Comparison of ENCODE assay signal across 8 cellular contexts in the genomic region with DNA sequence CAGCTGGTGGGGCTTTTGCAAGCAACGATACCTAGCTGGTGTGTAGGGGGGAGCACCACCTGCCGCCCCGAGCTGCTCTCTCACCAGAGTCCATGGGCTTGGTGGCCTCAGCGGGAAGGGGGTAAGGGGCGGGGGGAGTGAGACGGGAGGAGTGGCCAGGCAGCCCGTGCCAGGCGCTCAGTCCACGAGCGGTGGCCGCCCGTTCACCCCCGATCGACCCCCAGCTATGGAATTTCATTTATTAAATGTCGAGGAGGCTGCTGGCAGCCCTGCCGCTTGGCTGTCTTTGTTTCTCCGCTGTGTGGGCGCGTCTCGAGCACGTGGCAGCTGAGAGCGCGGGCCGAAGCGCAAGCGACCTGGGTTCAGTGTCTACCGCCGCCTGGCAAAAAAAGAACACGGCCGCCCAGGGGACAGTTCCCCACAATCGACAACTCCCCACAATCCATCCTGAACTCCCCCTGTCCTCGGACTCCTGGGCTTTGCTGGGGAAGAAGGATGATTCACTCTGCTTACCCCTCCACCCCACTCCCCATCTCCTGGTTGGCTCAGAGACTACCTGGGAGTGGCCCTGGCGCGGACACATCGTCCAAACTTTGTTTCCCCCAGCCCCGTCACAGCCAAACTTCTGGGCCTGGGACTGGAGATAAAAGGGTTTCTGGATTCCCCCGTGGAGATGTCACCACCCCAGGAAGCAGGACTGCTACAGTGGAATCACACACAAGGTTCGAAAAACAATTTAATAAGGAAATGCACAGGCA. TPM values are rescaled to one million over a fixed set of nuclear protein-coding genes. Genes with fewer than 3 reads are reported as not detected.
DNase-seq lines count a peak whose midpoint lies in the region; ATAC-seq, FAIRE-seq and TF ChIP-seq lines count a peak whose summit lies in the region.

No MANE protein-coding gene starts in this region.

- no peaks in the 10 kb centered on the region for H3K36me3 Mint-ChIP-seq in WTC11

- H3K9me1 ChIP-seq in endothelial cell of umbilical vein (replicated peaks; ENCODE audit: control insufficient read depth, extremely low read depth, insufficient read depth, low read length): no peaks in the 10 kb centered on the region

- H3K4me1 ChIP-seq in MM.1S (ENCODE audit: low read length) (peaks cover 36% of the 10 kb centered on the region), endothelial cell of umbilical vein (ENCODE audit: control insufficient read depth, extremely low read depth, insufficient read depth, low read length) (peaks cover 62% of the 10 kb centered on the region), uterus (peaks cover 0 to 29% of the 10 kb centered on the region in 2 donors)

- H3K4me2 ChIP-seq in MM.1S (ENCODE audit: low read depth, low read length) (peak overlapping the region; percentile 99), endothelial cell of umbilical vein (ENCODE audit: insufficient read depth, low read length) (peak overlapping the region; percentile 53)

- dilution Hi-C loops in endothelial cell of umbilical vein (cut with MboI; ENCODE audit: extremely low pct_ligation_motif_present, low sequenced_read_pairs): no loop called here

- H3K9me2 ChIP-seq in MM.1S (replicated peaks; ENCODE audit: insufficient read depth, low read length): no peaks in the 10 kb centered on the region

- FAIRE-seq in endothelial cell of umbilical vein (lab: Jason Lieb, UNC): no peak

- H3K4me3 Mint-ChIP-seq in WTC11: peak overlapping the region; percentile 87

- H3K9me3 Mint-ChIP-seq in WTC11: no peaks in the 10 kb centered on the region

- DNase-seq in DMS79 treated with DMSO at 0.1 percent for 48 hours (lab: John Stamatoyannopoulos, UW) (peak; percentile 63), MM.1S (no peak), WTC11 (ENCODE audit: low spot score) (peak; percentile 44), endothelial cell of umbilical vein (ENCODE audit: low read depth, low spot score) (no peak), myocyte (ENCODE audit: low read depth) (peak; percentile 73), uterus (peak; percentile 77 to 80), SKM-1 treated with dmso at 0.1 percent for 144 hours (lab: John Stamatoyannopoulos, UW; ENCODE audit: unreplicated experiment) (no peak)

- TF ChIP-seq POLR2A in endothelial cell of umbilical vein (IDR thresholded peaks at IDR 0.05; ENCODE audit: low read depth, low read length): no peak
- no peak for TF ChIP-seq POLR2A in uterus (IDR thresholded peaks at IDR 0.05)

- H3K36me3 ChIP-seq in MM.1S (replicated peaks; ENCODE audit: insufficient read depth, low read length): no peaks in the 10 kb centered on the region
- H3K36me3 ChIP-seq in endothelial cell of umbilical vein (ENCODE audit: control insufficient read depth in 2 of 2, extremely low read depth in 1 of 2, insufficient read depth in 2 of 2, low read length in 2 of 2): no peaks in the 10 kb centered on the region
- no peaks in the 10 kb centered on the region for H3K36me3 ChIP-seq in uterus

- H3K27ac Mint-ChIP-seq in WTC11: peak overlapping the region; percentile 48; the same call in 1 of the 2 replicates

- no peaks in the 10 kb centered on the region for H3K9me3 ChIP-seq in MM.1S (replicated peaks; ENCODE audit: insufficient read depth, low read length)
- H3K9me3 ChIP-seq in endothelial cell of umbilical vein (replicated peaks; ENCODE audit: control insufficient read depth, insufficient read depth, low read length): no peaks in the 10 kb centered on the region
- no peaks in the 10 kb centered on the region for H3K9me3 ChIP-seq in uterus

- H3K4me3 ChIP-seq in MM.1S (ENCODE audit: low read length): peak overlapping the region; percentile 11; the same call in 1 of the 2 replicates
- peak overlapping the region in 2 of 3 experiments; percentile 21 to 28 for H3K4me3 ChIP-seq in endothelial cell of umbilical vein (replicated peaks in 1 of 3; ENCODE audit: insufficient read depth in 1 of 3, low read depth in 1 of 3, low read length in 3 of 3)
- peak overlapping the region; percentile 16 to 26 for H3K4me3 ChIP-seq in uterus

- CTCF ChIA-PET in WTC11 (lab: Charles Lee) (interaction anchor here (0.5 to 4.7 kb wide), 26 partner anchors 10 to 467 kb away, joined by 3 to 272 read pairs (median 7); a partner anchor contains a TSS), endothelial cell of umbilical vein (lab: Charles Lee) (interaction anchor here (0.7 to 9.2 kb wide), 15 partner anchors 12 to 502 kb away, joined by 3 to 152 read pairs (median 6); a partner anchor contains a TSS)

- ATAC-seq in WTC11: peak; percentile 38
- ATAC-seq in HG03460 (IDR thresholded peaks at IDR 0.05; ENCODE audit: unreplicated experiment): no peak

- peaks cover 4% of the 10 kb centered on the region; the same call in 1 of the 2 replicates for H3K27me3 Mint-ChIP-seq in WTC11 (ENCODE audit: low read depth)

- no peaks in the 10 kb centered on the region for H3K27me3 ChIP-seq in MM.1S (replicated peaks; ENCODE audit: insufficient read depth, low read length)
- H3K27me3 ChIP-seq in endothelial cell of umbilical vein (ENCODE audit: control insufficient read depth in 2 of 2, insufficient read depth in 2 of 2, low read length in 2 of 2): no peaks in the 10 kb centered on the region
- no peaks in the 10 kb centered on the region for H3K27me3 ChIP-seq in uterus

- H3K9ac ChIP-seq in MM.1S (ENCODE audit: low read length) (no peak overlapping the region), endothelial cell of umbilical vein (replicated peaks; ENCODE audit: extremely low read depth, insufficient read depth, low read length) (peak overlapping the region; percentile 50)

- BruUV-seq in endothelial cell of umbilical vein (replicated peaks; lab: Mats Ljungman, UMichigan): no TSS peak

- peaks cover 6% of the 10 kb centered on the region; the same call in 1 of the 2 replicates for H3F3A ChIP-seq in MM.1S (ENCODE audit: insufficient read depth, low read length)

- H4K20me1 ChIP-seq in MM.1S (ENCODE audit: insufficient read depth, low read length): no peaks in the 10 kb centered on the region
- H4K20me1 ChIP-seq in endothelial cell of umbilical vein (replicated peaks; ENCODE audit: control insufficient read depth, extremely low read depth, insufficient read depth, low read length): no peaks in the 10 kb centered on the region

- POLR2A ChIA-PET in WTC11 (lab: Charles Lee) (interaction anchor here (0.6 to 3.1 kb wide), 7 partner anchors 10 to 298 kb away, joined by 3 to 12 read pairs (median 5); a partner anchor contains a TSS), endothelial cell of umbilical vein (lab: Charles Lee) (interaction anchor here (0.7 kb wide), 1 partner anchor 32 kb away, joined by 3 read pairs; a partner anchor contains a TSS)

- H3K79me2 ChIP-seq in MM.1S (ENCODE audit: low read length) (peaks cover 28% of the 10 kb centered on the region), endothelial cell of umbilical vein (ENCODE audit: control insufficient read depth, insufficient read depth, low read length) (peaks cover 39% of the 10 kb centered on the region)

- TF ChIP-seq CTCF in MM.1S (IDR thresholded peaks at IDR 0.05; ENCODE audit: low read length): no peak
- no peak for TF ChIP-seq CTCF in WTC11 (IDR thresholded peaks at IDR 0.05)
- TF ChIP-seq CTCF in endothelial cell of umbilical vein (IDR thresholded peaks at IDR 0.05; ENCODE audit: extremely low read depth in 1 of 2, insufficient read depth in 1 of 2, low read depth in 1 of 2, low read length in 2 of 2): no peak
- TF ChIP-seq CTCF in uterus (IDR thresholded peaks at IDR 0.05): no peak

- H3K27ac ChIP-seq in MM.1S (ENCODE audit: low read length) (no peak overlapping the region), endothelial cell of umbilical vein (ENCODE audit: insufficient read depth, low read depth, low read length) (peak overlapping the region; percentile 37), uterus (peak overlapping the region; percentile 84 to 89)

- intact Hi-C loops in endothelial cell of umbilical vein (cut with micrococcal nuclease): loop anchor here (1.0 to 5.0 kb wide), 6 partner anchors 11 to 442 kb away; a partner anchor contains a TSS
- intact Hi-C loops in uterus (cut with DNase I; ENCODE audit: low total_unique reads): no loop called here

- H2AFZ ChIP-seq in MM.1S (ENCODE audit: low read length) (peak overlapping the region; percentile 84; the same call in 1 of the 2 replicates), endothelial cell of umbilical vein (ENCODE audit: low read depth, low read length) (peak overlapping the region; percentile 76)

- H3K4me1 Mint-ChIP-seq in WTC11: peaks cover 48% of the 10 kb centered on the region

RNA-seq across cellular contexts. Expression of a gene that starts 1.7 kb away (rescaled TPM):
- total RNA-seq in WTC11 (2021) (43.9 to 66.9 TPM (median 45.0 TPM) in 3 replicates), endothelial cell of umbilical vein (82.0 and 92.5 TPM in 2 replicates), myocyte (64.7 and 71.2 TPM in 2 replicates), uterus (10 to 100 TPM; 13.1 to 75.0 (median 22.9) TPM)
- 75.5 and 97.5 TPM in 2 replicates for polyA plus RNA-seq in endothelial cell of umbilical vein
- polyA plus RNA-seq in endothelial cell of umbilical vein (2011; cell fraction: cytosol; rRNA removed): 74.6 and 75.7 TPM in 2 replicates
- 118 and 146 TPM in 2 replicates for polyA plus RNA-seq in endothelial cell of umbilical vein (2011; cell fraction: nucleus; rRNA removed)
- polyA plus RNA-seq in endothelial cell of umbilical vein (2012): 63.1 and 66.3 TPM in 2 replicates
- polyA minus RNA-seq in endothelial cell of umbilical vein: 63.9 and 96.6 TPM in 2 replicates
- 44.4 TPM for polyA minus RNA-seq in endothelial cell of umbilical vein (2011; cell fraction: cytosol; rRNA and poly(A)+ RNA removed)
- 40.9 and 60.4 TPM in 2 replicates for polyA minus RNA-seq in endothelial cell of umbilical vein (2011; cell fraction: nucleus; rRNA and poly(A)+ RNA removed)
- 37.5 TPM for polyA plus RNA-seq in myocyte (2012)

RNA-seq across cellular contexts. Expression of a gene that starts 1.8 kb away (rescaled TPM):
- total RNA-seq in WTC11 (2021): 29.8 to 45.5 TPM (median 32.2 TPM) in 3 replicates
- 21.1 and 22.8 TPM in 2 replicates for total RNA-seq in endothelial cell of umbilical vein
- polyA plus RNA-seq in endothelial cell of umbilical vein: 23.2 and 26.7 TPM in 2 replicates
- 10.5 and 15.8 TPM in 2 replicates for polyA plus RNA-seq in endothelial cell of umbilical vein (2011; cell fraction: cytosol; rRNA removed)
- polyA plus RNA-seq in endothelial cell of umbilical vein (2011; cell fraction: nucleus; rRNA removed): 92.5 and 94.8 TPM in 2 replicates
- 25.3 and 34.7 TPM in 2 replicates for polyA plus RNA-seq in endothelial cell of umbilical vein (2012)
- 15.5 and 20.3 TPM in 2 replicates for polyA minus RNA-seq in endothelial cell of umbilical vein
- polyA minus RNA-seq in endothelial cell of umbilical vein (2011; cell fraction: cytosol; rRNA and poly(A)+ RNA removed): 21.3 TPM
- polyA minus RNA-seq in endothelial cell of umbilical vein (2011; cell fraction: nucleus; rRNA and poly(A)+ RNA removed): 17.8 and 28.5 TPM in 2 replicates
- 29.1 and 41.2 TPM in 2 replicates for total RNA-seq in myocyte
- polyA plus RNA-seq in myocyte (2012): 13.0 TPM
- 10 to 100 TPM in 3 of 4 donors, 1 to 10 TPM in 1; 2.8 to 17.0 (median 12.7) TPM for total RNA-seq in uterus

RNA-seq across cellular contexts. Expression of a gene that starts 22.7 kb away (rescaled TPM):
- total RNA-seq in WTC11 (2021) (33.1 to 41.9 TPM (median 36.7 TPM) in 3 replicates), endothelial cell of umbilical vein (33.8 and 41.1 TPM in 2 replicates), myocyte (44.3 and 46.7 TPM in 2 replicates), uterus (10 to 100 TPM; 35.6 to 50.3 (median 45.1) TPM)
- polyA plus RNA-seq in endothelial cell of umbilical vein: 42.7 and 72.3 TPM in 2 replicates
- 19.3 and 35.8 TPM in 2 replicates for polyA plus RNA-seq in endothelial cell of umbilical vein (2011; cell fraction: cytosol; rRNA removed)
- 93.1 and 99.6 TPM in 2 replicates for polyA plus RNA-seq in endothelial cell of umbilical vein (2011; cell fraction: nucleus; rRNA removed)
- polyA plus RNA-seq in endothelial cell of umbilical vein (2012): 22.6 and 36.1 TPM in 2 replicates
- 12.9 and 23.4 TPM in 2 replicates for polyA minus RNA-seq in endothelial cell of umbilical vein
- polyA minus RNA-seq in endothelial cell of umbilical vein (2011; cell fraction: cytosol; rRNA and poly(A)+ RNA removed): 18.9 TPM
- 7.2 and 21.1 TPM in 2 replicates for polyA minus RNA-seq in endothelial cell of umbilical vein (2011; cell fraction: nucleus; rRNA and poly(A)+ RNA removed)
- 38.4 TPM for polyA plus RNA-seq in myocyte (2012)

RNA-seq across cellular contexts. Expression of a gene that starts 24.3 kb away (rescaled TPM):
- total RNA-seq in WTC11 (2021) (2.6 to 3.3 TPM (median 2.8 TPM) in 3 replicates), endothelial cell of umbilical vein (5.6 and 5.9 TPM in 2 replicates), myocyte (7.9 and 8.5 TPM in 2 replicates), uterus (10 to 100 TPM in 1 of 4 donors, 1 to 10 TPM in 2, under 1 TPM in 1; 0.26 to 11.4 (median 4.4) TPM)
- 3.8 and 4.7 TPM in 2 replicates for polyA plus RNA-seq in endothelial cell of umbilical vein
- 3.7 and 4.2 TPM in 2 replicates for polyA plus RNA-seq in endothelial cell of umbilical vein (2011; cell fraction: cytosol; rRNA removed)
- polyA plus RNA-seq in endothelial cell of umbilical vein (2011; cell fraction: nucleus; rRNA removed): 3.1 and 3.4 TPM in 2 replicates
- 6.1 TPM in 2 replicates for polyA plus RNA-seq in endothelial cell of umbilical vein (2012)
- polyA minus RNA-seq in endothelial cell of umbilical vein: 5.5 and 8.6 TPM in 2 replicates
- polyA minus RNA-seq in endothelial cell of umbilical vein (2011; cell fraction: cytosol; rRNA and poly(A)+ RNA removed): 7.7 TPM
- polyA minus RNA-seq in endothelial cell of umbilical vein (2011; cell fraction: nucleus; rRNA and poly(A)+ RNA removed): 1.8 and 2.7 TPM in 2 replicates
- 7.7 TPM for polyA plus RNA-seq in myocyte (2012)

RNA-seq across cellular contexts. Expression of a gene that starts 31.6 kb away (rescaled TPM):
- 6.4 to 8.9 TPM (median 7.5 TPM) in 3 replicates for total RNA-seq in WTC11 (2021)
- total RNA-seq in endothelial cell of umbilical vein: 7.8 and 10.7 TPM in 2 replicates
- polyA plus RNA-seq in endothelial cell of umbilical vein: 14.7 and 22.0 TPM in 2 replicates
- 1.5 and 3.2 TPM in 2 replicates for polyA plus RNA-seq in endothelial cell of umbilical vein (2011; cell fraction: cytosol; rRNA removed)
- 151 and 191 TPM in 2 replicates for polyA plus RNA-seq in endothelial cell of umbilical vein (2011; cell fraction: nucleus; rRNA removed)
- 4.1 and 8.8 TPM in 2 replicates for polyA plus RNA-seq in endothelial cell of umbilical vein (2012)
- 11.2 and 17.2 TPM in 2 replicates for polyA minus RNA-seq in endothelial cell of umbilical vein
- 0.82 TPM for polyA minus RNA-seq in endothelial cell of umbilical vein (2011; cell fraction: cytosol; rRNA and poly(A)+ RNA removed)
- 14.9 and 17.6 TPM in 2 replicates for polyA minus RNA-seq in endothelial cell of umbilical vein (2011; cell fraction: nucleus; rRNA and poly(A)+ RNA removed)
- 254 and 269 TPM in 2 replicates for total RNA-seq in myocyte
- 102 TPM for polyA plus RNA-seq in myocyte (2012)
- total RNA-seq in uterus: 1 to 10 TPM; 3.8 to 7.8 (median 5.1) TPM

Comparison
In these comparisons a context has a peak if more than half of its experiments do, and no peak if none do; other contexts are left out.
1. DNase-seq: peak in DMS79 treated with DMSO at 0.1 percent for 48 hours (single experiment), WTC11 (single experiment), myocyte (single experiment) and uterus (2 of 2); none in MM.1S (single experiment), endothelial cell of umbilical vein (single experiment) and SKM-1 treated with dmso at 0.1 percent for 144 hours (single experiment).
2. Peak in every context shown above with its lines, with median percentiles within 50 percentile points of each other: H3K4me3 ChIP-seq.